In genomic region chr16:75042423-75043174, GRCh38 we compare ENCODE assay signal across 1 cellular context.
TF ChIP-seq lines count a peak whose summit lies in the region.

No MANE protein-coding gene starts in this region.

TF ChIP-seq in K562, 482 proteins besides CTCF, POLR2A, EP300 and RAD21 (continued from another document):
- peak in 1 of 2 experiments; percentile 33 for TF ChIP-seq AFF1 (IDR thresholded peaks at IDR 0.05; ENCODE audit: low read depth in 1 of 2, partially characterized antibody in 2 of 2)
- TF ChIP-seq FOSL1 (tag; conservative IDR thresholded peaks at IDR 0.05), result 0 out of 2 replicates have a peak, but pooled peaks have one; percentile 9
- TF ChIP-seq TAL1 (IDR thresholded peaks at IDR 0.05), result peak; percentile 19
- 0 out of 2 replicates have a peak, but pooled peaks have one; percentile 19 for TF ChIP-seq SMARCC2 (IDR thresholded peaks at IDR 0.05; ENCODE audit: low read depth)
- no peak for TF ChIP-seq MXD1 (CRISPR knock-in tag; IDR thresholded peaks at IDR 0.05; ENCODE audit: borderline replicate concordance, poor library complexity, severe bottlenecking)
- no peak for TF ChIP-seq FIP1L1 (IDR thresholded peaks at IDR 0.05; ENCODE audit: low read depth, low read length, poor library complexity, severe bottlenecking)
- peak; percentile 93 for TF ChIP-seq MEIS2 (IDR thresholded peaks at IDR 0.05; ENCODE audit: partially characterized antibody)
- TF ChIP-seq ZNF354B (CRISPR knock-in tag; IDR thresholded peaks at IDR 0.05), result no peak
- 0 out of 4 replicates have a peak, but pooled peaks of 1 of the 2 experiments have one; percentile 0 for TF ChIP-seq MNT (conservative IDR thresholded peaks at IDR 0.05)
- no peak for TF ChIP-seq SMARCB1 (IDR thresholded peaks at IDR 0.05; ENCODE audit: insufficient read length, low read depth)
- no peak for TF ChIP-seq IRF1 (CRISPR knock-in tag; IDR thresholded peaks at IDR 0.05; ENCODE audit: borderline replicate concordance)
- no peak for TF ChIP-seq ZNF780A (CRISPR knock-in tag; IDR thresholded peaks at IDR 0.05)
- TF ChIP-seq TOE1 (IDR thresholded peaks at IDR 0.05; ENCODE audit: borderline replicate concordance), result 0 out of 2 replicates have a peak, but pooled peaks have one; percentile 19
- no peak for TF ChIP-seq TOE1 (CRISPR knock-in tag; IDR thresholded peaks at IDR 0.05; ENCODE audit: borderline replicate concordance, low read depth)
- TF ChIP-seq ZNF584 (CRISPR knock-in tag; IDR thresholded peaks at IDR 0.05; ENCODE audit: low read depth), result 0 out of 2 replicates have a peak, but pooled peaks have one; percentile 22
- peak; percentile 87 for TF ChIP-seq ZNF592 (IDR thresholded peaks at IDR 0.05)
- no peak for TF ChIP-seq ZNF277 (CRISPR knock-in tag; IDR thresholded peaks at IDR 0.05; ENCODE audit: borderline replicate concordance)
- no peak for TF ChIP-seq ZNF436 (CRISPR knock-in tag; IDR thresholded peaks at IDR 0.05)
